1 cellular context compared by ENCODE assay signal in genomic region chr5:62412549-62413329, GRCh38.
A peak's percentile ranks its signal among the peaks of the same experiment; 100 is the strongest.
TF ChIP-seq lines count a peak whose summit lies in the region.

Gene IPO11 (plus strand): TSS chr5:62412763. CDS start chr5:62437280, 24,517 bp downstream.

TF ChIP-seq in HepG2, 621 proteins besides CTCF, POLR2A, EP300 and RAD21 (continued from another document and continues in another):
- TF ChIP-seq REST (IDR thresholded peaks at IDR 0.05; ENCODE audit: borderline replicate concordance in 1 of 2, low read depth in 1 of 2, low read length in 2 of 2) (no peak), SIX4 (CRISPR knock-in tag; IDR thresholded peaks at IDR 0.05) (peak; percentile 68), ZBTB34 (CRISPR knock-in tag; IDR thresholded peaks at IDR 0.05) (no peak; the same call in 1 of the 2 replicates), MIER3 (CRISPR knock-in tag; IDR thresholded peaks at IDR 0.05; ENCODE audit: borderline replicate concordance) (peak; percentile 53; the same call in 1 of the 2 replicates), ZNF709 (CRISPR knock-in tag; IDR thresholded peaks at IDR 0.05) (no peak), FOXO1 (CRISPR knock-in tag; IDR thresholded peaks at IDR 0.05) (no peak; the same call in 1 of the 2 replicates), ATF2 (CRISPR knock-in tag; IDR thresholded peaks at IDR 0.05) (peak; percentile 63; the same call in 1 of the 2 replicates), RBFOX2 (IDR thresholded peaks at IDR 0.05; ENCODE audit: low read depth, low read length) (peak; percentile 92), ZNF740 (CRISPR knock-in tag; IDR thresholded peaks at IDR 0.05) (no peak), MAFK (conservative IDR thresholded peaks at IDR 0.05 in 1 of 2, IDR thresholded peaks at IDR 0.05 in 1 of 2; ENCODE audit: low read length in 2 of 2) (peak in 1 of 2 experiments; percentile 32; a peak in 1 of 4 replicates), AKNA (CRISPR knock-in tag; IDR thresholded peaks at IDR 0.05; ENCODE audit: borderline replicate concordance) (no peak), ZNF776 (CRISPR knock-in tag; IDR thresholded peaks at IDR 0.05) (no peak), PITX1 (CRISPR knock-in tag; IDR thresholded peaks at IDR 0.05) (peak; percentile 72), HNF1B (CRISPR knock-in tag; IDR thresholded peaks at IDR 0.05) (peak; percentile 83), ZNF841 (CRISPR knock-in tag; IDR thresholded peaks at IDR 0.05; ENCODE audit: borderline replicate concordance) (no peak), BRD4 (CRISPR knock-in tag; IDR thresholded peaks at IDR 0.05) (0 out of 2 replicates have a peak, but pooled peaks have one; percentile 32), POLR2AphosphoS2 (IDR thresholded peaks at IDR 0.05; ENCODE audit: low read depth, low read length) (no peak), ZNF207 (IDR thresholded peaks at IDR 0.05; ENCODE audit: borderline replicate concordance) (no peak), SRY (CRISPR knock-in tag; IDR thresholded peaks at IDR 0.05) (peak; percentile 74), ZNF441 (CRISPR knock-in tag; IDR thresholded peaks at IDR 0.05; ENCODE audit: borderline replicate concordance) (0 out of 2 replicates have a peak, but pooled peaks have one; percentile 36), KLF11 (CRISPR knock-in tag; IDR thresholded peaks at IDR 0.05) (no peak), ZFYVE20 (CRISPR knock-in tag; IDR thresholded peaks at IDR 0.05; ENCODE audit: borderline replicate concordance, low read depth) (no peak), PRDM4 (CRISPR knock-in tag; IDR thresholded peaks at IDR 0.05; ENCODE audit: borderline replicate concordance) (no peak), ZNF772 (CRISPR knock-in tag; IDR thresholded peaks at IDR 0.05) (no peak), ELK4 (CRISPR knock-in tag; IDR thresholded peaks at IDR 0.05; ENCODE audit: borderline replicate concordance) (no peak), TSC22D2 (CRISPR knock-in tag; IDR thresholded peaks at IDR 0.05; ENCODE audit: borderline replicate concordance) (no peak), ZNF460 (CRISPR knock-in tag; IDR thresholded peaks at IDR 0.05; ENCODE audit: borderline replicate concordance) (no peak), ZNF280B (CRISPR knock-in tag; IDR thresholded peaks at IDR 0.05; ENCODE audit: borderline replicate concordance) (peak; percentile 86; the same call in 1 of the 2 replicates), JUND (CRISPR knock-in tag; IDR thresholded peaks at IDR 0.05) (peak; percentile 45; the same call in 1 of the 2 replicates), ELF1 (CRISPR knock-in tag; IDR thresholded peaks at IDR 0.05) (peak; percentile 82), HDAC1 (CRISPR knock-in tag; IDR thresholded peaks at IDR 0.05) (peak; percentile 99), HOXA9 (CRISPR knock-in tag; IDR thresholded peaks at IDR 0.05; ENCODE audit: borderline replicate concordance) (no peak), AHR (CRISPR knock-in tag; IDR thresholded peaks at IDR 0.05) (no peak), TOPORS (CRISPR knock-in tag; IDR thresholded peaks at IDR 0.05) (no peak; the same call in 1 of the 2 replicates), ZNF773 (CRISPR knock-in tag; IDR thresholded peaks at IDR 0.05; ENCODE audit: borderline replicate concordance) (no peak), FOXM1 (CRISPR knock-in tag; IDR thresholded peaks at IDR 0.05) (no peak), ZNF263 (CRISPR knock-in tag; IDR thresholded peaks at IDR 0.05) (no peak), HNF4G (IDR thresholded peaks at IDR 0.05; ENCODE audit: borderline replicate concordance, low read depth, low read length) (no peak), HNF4G (CRISPR knock-in tag; IDR thresholded peaks at IDR 0.05; ENCODE audit: borderline replicate concordance, low read depth) (no peak), IRX3 (CRISPR knock-in tag; IDR thresholded peaks at IDR 0.05; ENCODE audit: borderline replicate concordance, low read depth) (no peak), THAP11 (CRISPR knock-in tag; IDR thresholded peaks at IDR 0.05) (peak; percentile 96), ZNF790 (CRISPR knock-in tag; IDR thresholded peaks at IDR 0.05; ENCODE audit: borderline replicate concordance) (no peak)
